Comparison of ENCODE assay signal across 12 cellular contexts in genomic region chr11:42066113-42066512, GRCh38.
DNase-seq lines count a peak whose midpoint lies in the region; ATAC-seq and TF ChIP-seq lines count a peak whose summit lies in the region.
"Had no signal": no experiment of that assay in that cellular context is flagged by ENCODE, and none has a peak within 500 bp of the region (broad histone marks: within the 10 kb centered on the region; RNA-seq: fewer than 3 reads in every experiment).

No MANE protein-coding gene starts in this region.

- TF ChIP-seq CTCF in BE2C (IDR thresholded peaks at IDR 0.05; ENCODE audit: low read depth, low read length): no peak

- H3K27me3 ChIP-seq in BE2C (no peaks in the 10 kb centered on the region), right cardiac atrium (ENCODE audit: control insufficient read depth, insufficient read depth) (no peaks in the 10 kb centered on the region)
- H3K27me3 ChIP-seq: BLaER1 had no signal

- DNase-seq in BE2C (peak; percentile 36), HT-29 (ENCODE audit: low spot score) (peak; percentile 27), SW480 (ENCODE audit: low spot score) (peak; percentile 59), right cardiac atrium (peak; percentile 20 to 57 (median 42)), NCI-H2171 (lab: John Stamatoyannopoulos, UW) (no peak)
- DNase-seq in stimulated activated CD4-positive, alpha-beta T cell treated with anti-CD3 and anti-CD28 coated beads, Interleukin-4, amount 100 ng/mL, for 1 hour: no peak
- DNase-seq: activated CD4-positive, alpha-beta T cell treated with anti-CD3 and anti-CD28 coated beads for 4 hours; NCI-H2171 treated with DMSO at 0.1 percent for 48 hours had no signal

- H3K36me3 ChIP-seq in BE2C: no peaks in the 10 kb centered on the region
- H3K36me3 ChIP-seq: BLaER1 had no signal

- ATAC-seq in right cardiac atrium: peak in 1 of 2 donors; percentile 23
- no peak for ATAC-seq in HG03108 (IDR thresholded peaks at IDR 0.05; ENCODE audit: unreplicated experiment)
- no peak for ATAC-seq in GM21526 (IDR thresholded peaks at IDR 0.05; ENCODE audit: low FRiP score, unreplicated experiment)
- ATAC-seq: psoas muscle had no signal

- 76% methylated on average over 15 of the region's 15 CpGs for WGBS in right cardiac atrium

- H3K9me3 ChIP-seq in BE2C: no peaks in the 10 kb centered on the region
- H3K9me3 ChIP-seq in right cardiac atrium (ENCODE audit: control insufficient read depth, low read length): no peaks in the 10 kb centered on the region
- H3K9me3 ChIP-seq: BLaER1, psoas muscle had no signal

- H3K27ac ChIP-seq in right cardiac atrium (ENCODE audit: low read length): no peak overlapping the region
- H3K27ac ChIP-seq: BLaER1, psoas muscle had no signal

- intact Hi-C loops in right cardiac atrium (cut with DNase I): no loop called here

- H3K4me1 ChIP-seq in BE2C (no peaks in the 10 kb centered on the region), right cardiac atrium (ENCODE audit: control insufficient read depth, insufficient read depth, low read length) (no peaks in the 10 kb centered on the region)
- H3K4me1 ChIP-seq: BLaER1, psoas muscle had no signal

- H3K4me3 ChIP-seq in BE2C (ENCODE audit: low read depth, low read length): no peak overlapping the region
- no peak overlapping the region for H3K4me3 ChIP-seq in right cardiac atrium (ENCODE audit: low read length)
- H3K4me3 ChIP-seq: BLaER1, psoas muscle had no signal

Comparison
In these comparisons a context has a peak if more than half of its experiments do, and no peak if none do; other contexts are left out.
1. DNase-seq: peak in BE2C (single experiment), HT-29 (single experiment), SW480 (single experiment) and right cardiac atrium (3 of 3); none in NCI-H2171 (single experiment) and stimulated activated CD4-positive, alpha-beta T cell treated with anti-CD3 and anti-CD28 coated beads, Interleukin-4, amount 100 ng/mL, for 1 hour (single experiment).